In genomic region chr7:20784311-20785210, GRCh38 we compare ENCODE assay signal across 7 cellular contexts.
A peak's percentile ranks its signal among the peaks of the same experiment; 100 is the strongest.
DNase-seq lines count a peak whose midpoint lies in the region; ATAC-seq and TF ChIP-seq lines count a peak whose summit lies in the region.

No MANE protein-coding gene starts in this region.

- ATAC-seq in HG02885 (IDR thresholded peaks at IDR 0.05; ENCODE audit: poor library complexity, unreplicated experiment) (no peak), GM18867 (IDR thresholded peaks at IDR 0.05; ENCODE audit: unreplicated experiment) (no peak)

- peak; percentile 21; the same call in 1 of the 2 replicates for TF ChIP-seq CTCF in GM12874 (IDR thresholded peaks at IDR 0.05; ENCODE audit: insufficient read depth, low read depth, low read length)
- no peak for TF ChIP-seq CTCF in epithelial cell of esophagus (IDR thresholded peaks at IDR 0.05; ENCODE audit: insufficient read depth, low read depth, low read length, missing control alignments)
- TF ChIP-seq CTCF in retinal pigment epithelial cell (conservative IDR thresholded peaks at IDR 0.05; ENCODE audit: low read depth, low read length), result peak; percentile 51

- peak; percentile 55 for DNase-seq in NCI-H1092 (lab: John Stamatoyannopoulos, UW)
- peak; percentile 70 for DNase-seq in epithelial cell of esophagus (ENCODE audit: low read depth)
- peak; percentile 16 for DNase-seq in retinal pigment epithelial cell (ENCODE audit: low read depth)
- DNase-seq in cerebellar nuclear complex (lab: John Stamatoyannopoulos, UW), result no peak

- H3K4me3 ChIP-seq in epithelial cell of esophagus (ENCODE audit: low read length) (no peak overlapping the region), retinal pigment epithelial cell (ENCODE audit: low read length) (no peak overlapping the region)

Comparison
In these comparisons a context has a peak if more than half of its experiments do, and no peak if none do; other contexts are left out.
1. DNase-seq: peak in NCI-H1092 (single experiment), epithelial cell of esophagus (single experiment) and retinal pigment epithelial cell (single experiment); none in cerebellar nuclear complex (0 of 2).